ENCODE assay signal across 1 cellular context in genomic region chr12:31323466-31324115, GRCh38.
TF ChIP-seq lines count a peak whose summit lies in the region.

No MANE protein-coding gene starts in this region.

TF ChIP-seq in HEK293, 187 proteins besides CTCF, POLR2A, EP300 and RAD21 (continued from another document):
- TF ChIP-seq PRDM10 (tag by site-specific recombination; IDR thresholded peaks at IDR 0.05) (peak; percentile 98), ZNF169 (tag by site-specific recombination; IDR thresholded peaks at IDR 0.05) (no peak), ZNF600 (tag by site-specific recombination; IDR thresholded peaks at IDR 0.05) (peak; percentile 30; the same call in 1 of the 2 replicates), PATZ1 (tag by site-specific recombination; IDR thresholded peaks at IDR 0.05) (peak; percentile 77), ZNF10 (tag by site-specific recombination; IDR thresholded peaks at IDR 0.05) (peak; percentile 28; the same call in 1 of the 2 replicates), KLF10 (tag by site-specific recombination; IDR thresholded peaks at IDR 0.05) (no peak), AEBP2 (tag by site-specific recombination; IDR thresholded peaks at IDR 0.05; ENCODE audit: borderline replicate concordance) (no peak), ZNF629 (tag by site-specific recombination; IDR thresholded peaks at IDR 0.05) (no peak), BCL11B (tag by site-specific recombination; IDR thresholded peaks at IDR 0.05; ENCODE audit: low read depth) (no peak), SALL2 (tag by site-specific recombination; IDR thresholded peaks at IDR 0.05; ENCODE audit: borderline replicate concordance) (no peak), ZNF571 (tag by site-specific recombination; IDR thresholded peaks at IDR 0.05) (no peak), ZNF585B (tag by site-specific recombination; IDR thresholded peaks at IDR 0.05) (no peak), ZNF623 (tag by site-specific recombination; IDR thresholded peaks at IDR 0.05) (no peak), EGR2 (tag by site-specific recombination; IDR thresholded peaks at IDR 0.05; ENCODE audit: low read depth) (peak; percentile 40; the same call in 1 of the 2 replicates), MEIS1 (CRISPR knock-in tag; IDR thresholded peaks at IDR 0.05; ENCODE audit: borderline replicate concordance) (no peak), ZNF341 (tag by site-specific recombination; IDR thresholded peaks at IDR 0.05; ENCODE audit: low read depth) (peak; percentile 86), ZNF302 (tag by site-specific recombination; IDR thresholded peaks at IDR 0.05; ENCODE audit: low read depth) (no peak), MZF1 (tag by site-specific recombination; IDR thresholded peaks at IDR 0.05; ENCODE audit: borderline replicate concordance) (no peak), ZEB2 (tag by site-specific recombination; IDR thresholded peaks at IDR 0.05) (0 out of 2 replicates have a peak, but pooled peaks have one; percentile 71), ZNF140 (tag by site-specific recombination; IDR thresholded peaks at IDR 0.05) (no peak), ELK4 (IDR thresholded peaks at IDR 0.05; ENCODE audit: borderline replicate concordance, low read depth, low read length) (no peak), ZNF121 (tag by site-specific recombination; IDR thresholded peaks at IDR 0.05) (no peak), RBAK (tag by site-specific recombination; IDR thresholded peaks at IDR 0.05) (no peak), ZSCAN23 (tag by site-specific recombination; IDR thresholded peaks at IDR 0.05) (no peak), ZFHX2 (tag by site-specific recombination; conservative IDR thresholded peaks at IDR 0.05) (peak; percentile 44), ZNF701 (tag by site-specific recombination; IDR thresholded peaks at IDR 0.05) (no peak), ZNF404 (tag by site-specific recombination; IDR thresholded peaks at IDR 0.05) (no peak), ZNF670 (tag by site-specific recombination; IDR thresholded peaks at IDR 0.05; ENCODE audit: low read depth) (no peak), ZNF175 (tag by site-specific recombination; IDR thresholded peaks at IDR 0.05) (no peak), ZNF202 (tag by site-specific recombination; IDR thresholded peaks at IDR 0.05; ENCODE audit: borderline replicate concordance) (no peak), ZNF704 (tag by site-specific recombination; IDR thresholded peaks at IDR 0.05) (no peak), ZNF518A (tag by site-specific recombination; conservative IDR thresholded peaks at IDR 0.05; ENCODE audit: low read depth) (no peak), ZBTB44 (tag by site-specific recombination; IDR thresholded peaks at IDR 0.05) (no peak), GLI4 (tag by site-specific recombination; IDR thresholded peaks at IDR 0.05) (no peak), ZFP41 (tag by site-specific recombination; IDR thresholded peaks at IDR 0.05; ENCODE audit: borderline replicate concordance) (no peak), ZFP37 (tag by site-specific recombination; IDR thresholded peaks at IDR 0.05) (no peak), WT1 (tag by site-specific recombination; IDR thresholded peaks at IDR 0.05) (peak; percentile 68), ZNF157 (tag by site-specific recombination; IDR thresholded peaks at IDR 0.05) (no peak), ZNF473 (tag by site-specific recombination; IDR thresholded peaks at IDR 0.05) (no peak)
TF ChIP-seq in HEK293: peak in this region for 28.
